ENCODE assay signal across 17 cellular contexts in the genomic region with DNA sequence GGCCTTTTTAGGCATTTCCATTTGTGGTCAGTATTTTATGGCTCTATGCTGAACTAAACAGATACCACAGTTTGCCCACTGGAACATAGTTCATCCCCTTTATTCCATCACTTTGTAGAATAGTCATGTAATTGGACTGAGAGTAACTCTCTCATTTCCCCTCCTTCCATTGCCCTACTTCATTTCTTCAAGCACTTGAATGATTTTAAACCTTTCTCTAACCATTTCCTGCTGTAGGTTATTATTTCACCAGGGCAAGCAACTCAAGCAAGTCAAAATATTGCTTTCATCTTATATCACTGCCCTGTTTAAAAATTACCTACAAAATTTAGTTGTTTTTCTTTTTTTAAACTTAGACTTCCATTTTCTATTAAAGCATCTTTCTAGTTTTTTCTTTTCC.
DNase-seq lines count a peak whose midpoint lies in the region; TF ChIP-seq lines count a peak whose summit lies in the region.
"Had no signal": no experiment of that assay in that cellular context is flagged by ENCODE, and none has a peak within 500 bp of the region (broad histone marks: within the 10 kb centered on the region; RNA-seq: fewer than 3 reads in every experiment).

No MANE protein-coding gene starts in this region.

- H3K9me3 ChIP-seq in adipocyte (ENCODE audit: control insufficient read depth, low read length) (no peaks in the 10 kb centered on the region), parathyroid adenoma (ENCODE audit: control insufficient read depth, low read length) (no peaks in the 10 kb centered on the region)

- no peaks in the 10 kb centered on the region for H3K79me2 ChIP-seq in parathyroid adenoma

- TF ChIP-seq CTCF in parathyroid adenoma (IDR thresholded peaks at IDR 0.05): no peak

- no peaks in the 10 kb centered on the region for H3K4me1 Mint-ChIP-seq in immature natural killer cell
- H3K4me1 Mint-ChIP-seq: CD14-positive monocyte had no signal

- H3K27ac ChIP-seq in parathyroid adenoma: peak overlapping the region; percentile 76

- H3K4me3 ChIP-seq in adipocyte (ENCODE audit: low read length) (peak overlapping the region; percentile 20), parathyroid adenoma (ENCODE audit: low read depth, low read length) (no peak overlapping the region)

- H3K36me3 ChIP-seq in adipocyte (ENCODE audit: control insufficient read depth, insufficient read depth, low read length, severe bottlenecking) (no peaks in the 10 kb centered on the region), parathyroid adenoma (ENCODE audit: control insufficient read depth, insufficient read depth, low read length) (no peaks in the 10 kb centered on the region)

- H3K27ac Mint-ChIP-seq in immature natural killer cell: no peak overlapping the region
- H3K27ac Mint-ChIP-seq: CD14-positive monocyte had no signal

- H3K9ac ChIP-seq in adipocyte (ENCODE audit: low read length): peak overlapping the region; percentile 69
- H3K9ac ChIP-seq in parathyroid adenoma: no peak overlapping the region

- no peak overlapping the region for H3K4me2 ChIP-seq in parathyroid adenoma (ENCODE audit: low read length)

- H3K27me3 ChIP-seq in adipocyte (replicated peaks; ENCODE audit: control insufficient read depth, insufficient read depth, low read length) (no peaks in the 10 kb centered on the region), parathyroid adenoma (ENCODE audit: control insufficient read depth, insufficient read depth, low read length) (no peaks in the 10 kb centered on the region)

- DNase-seq in adipocyte (ENCODE audit: low read depth): no peak
- peak; percentile 30 for DNase-seq in fibroblast of peridontal ligament (ENCODE audit: extremely low read depth)
- no peak for DNase-seq in HT-29 (ENCODE audit: low spot score)
- no peak for DNase-seq in activated T-cell treated with anti-CD3 and anti-CD28 coated beads for 4 hours
- no peak for DNase-seq in immature natural killer cell
- DNase-seq in SIG-M5 treated with dmso at 0.1 percent for 504 hours (lab: John Stamatoyannopoulos, UW; ENCODE audit: unreplicated experiment): no peak
- DNase-seq: AML-193; Caco-2; H7; Kasumi-1; NCI-H1105 treated with DMSO at 0.1 percent for 48 hours; NCI-H187; NCI-H526 treated with DMSO at 0.1 percent for 48 hours; NK-92 treated with Interleukin-12 subunit alpha and Interleukin-12 subunit beta, amount 100 ng/mL, for 24 hours; SHP77 had no signal

- peaks cover 0 to 6% (median under 1%) of the 10 kb centered on the region in 6 donors for H3K9me3 Mint-ChIP-seq in immature natural killer cell

- H2AFZ ChIP-seq in parathyroid adenoma: peak overlapping the region; percentile 62

- peaks cover 45% of the 10 kb centered on the region for H3K4me1 ChIP-seq in adipocyte (ENCODE audit: control insufficient read depth, insufficient read depth, low read length)
- peaks cover 16% of the 10 kb centered on the region for H3K4me1 ChIP-seq in parathyroid adenoma

- H3K27me3 Mint-ChIP-seq in immature natural killer cell (ENCODE audit: low read depth in 3 of 3): peaks cover 0 to 6% (median 0%) of the 10 kb centered on the region in 3 donors

- peaks cover 0 to 15% (median 6%) of the 10 kb centered on the region in 3 donors for H3K36me3 Mint-ChIP-seq in immature natural killer cell
- H3K36me3 Mint-ChIP-seq: CD14-positive monocyte had no signal

- no peak overlapping the region for H3K4me3 Mint-ChIP-seq in immature natural killer cell
- H3K4me3 Mint-ChIP-seq: CD14-positive monocyte had no signal
